ENCODE assay signal across 15 cellular contexts in the genomic region with DNA sequence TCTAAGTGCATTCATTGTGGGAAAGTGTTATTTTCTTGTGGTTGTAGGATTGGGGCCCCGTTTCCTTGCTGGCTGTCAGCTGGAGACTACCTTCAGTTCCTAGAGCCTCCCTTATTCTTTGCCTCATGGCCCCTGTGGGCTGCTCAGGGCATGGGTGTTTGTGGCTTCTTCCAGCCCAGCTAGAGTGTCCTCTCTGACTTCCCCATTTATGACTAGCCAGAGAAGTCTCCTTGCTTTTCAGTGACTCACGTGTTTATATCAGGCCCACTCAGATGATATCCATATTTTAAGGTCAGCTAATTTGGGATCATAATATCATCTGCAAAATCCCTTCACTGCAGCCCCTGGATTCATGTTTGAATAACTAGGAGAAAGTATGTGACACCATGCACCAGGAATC.
DNase-seq lines count a peak whose midpoint lies in the region; ATAC-seq and TF ChIP-seq lines count a peak whose summit lies in the region.
"Had no signal": no experiment of that assay in that cellular context is flagged by ENCODE, and none has a peak within 500 bp of the region (broad histone marks: within the 10 kb centered on the region; RNA-seq: fewer than 3 reads in every experiment).

No MANE protein-coding gene starts in this region.

- no peaks in the 10 kb centered on the region for H3K36me3 ChIP-seq in MG63
- peaks cover 2 to 10% of the 10 kb centered on the region in 2 donors for H3K36me3 ChIP-seq in stomach smooth muscle (ENCODE audit: control insufficient read depth in 2 of 2, insufficient read depth in 2 of 2, low read length in 2 of 2)

- TF ChIP-seq CTCF in brain (conservative IDR thresholded peaks at IDR 0.05): no peak

- peak overlapping the region; percentile 49 for H3K27ac ChIP-seq in stomach smooth muscle (ENCODE audit: low read length)

- peak; percentile 1 for DNase-seq in MG63
- no peak for DNase-seq in left ventricle myocardium superior
- no peak for DNase-seq in activated CD4-positive, alpha-beta T cell treated with anti-CD3 and anti-CD28 coated beads, Interleukin-2, amount 50 U/mL, for 1 hour
- no peak for DNase-seq in cortex of kidney (lab: John Stamatoyannopoulos, UW)
- no peak for DNase-seq in amniotic stem cell (lab: John Stamatoyannopoulos, UW)
- DNase-seq in COR-L47 (lab: John Stamatoyannopoulos, UW): no peak
- DNase-seq: activated CD4-positive, alpha-beta T cell treated with anti-CD3 and anti-CD28 coated beads, Interleukin-2, amount 10 ng/mL, durations not matched to agents 24 days and 14 days; activated effector memory CD4-positive, alpha-beta T cell treated with Interleukin-2 at 50 U/mL for 16 hours; DMS 273 treated with DMSO at 0.1 percent for 48 hours; hippocampal formation; midbrain; NCI-H774 had no signal

- H3K9me3 ChIP-seq in MG63 (no peaks in the 10 kb centered on the region), stomach smooth muscle (ENCODE audit: control insufficient read depth in 2 of 2, low read length in 2 of 2) (no peaks in the 10 kb centered on the region)

- no peaks in the 10 kb centered on the region for H3K27me3 Mint-ChIP-seq in brain
- H3K27me3 Mint-ChIP-seq: dendritic cell treated with granulocyte-macrophage colony-stimulating factor and Interleukin-4, amounts not matched to agents 40 ng/mL and 50 ng/mL, for 4 days had no signal

- no peak overlapping the region for H3K4me3 ChIP-seq in MG63
- no peak overlapping the region for H3K4me3 ChIP-seq in stomach smooth muscle (ENCODE audit: low read length in 2 of 2)

- H3K27me3 ChIP-seq in MG63: no peaks in the 10 kb centered on the region
- H3K27me3 ChIP-seq in stomach smooth muscle (ENCODE audit: control insufficient read depth in 1 of 2, insufficient read depth in 2 of 2, low read length in 2 of 2): no peaks in the 10 kb centered on the region

- H3K9me3 Mint-ChIP-seq in brain: no peaks in the 10 kb centered on the region
- H3K9me3 Mint-ChIP-seq: activated CD4-positive, alpha-beta T cell treated with anti-CD3 and anti-CD28 coated beads, Interleukin-2, amount 10 ng/mL, durations not matched to agents 24 days and 14 days; dendritic cell treated with granulocyte-macrophage colony-stimulating factor and Interleukin-4, amounts not matched to agents 40 ng/mL and 50 ng/mL, for 4 days had no signal

- H3K4me3 Mint-ChIP-seq in brain: no peak overlapping the region
- H3K4me3 Mint-ChIP-seq: activated CD4-positive, alpha-beta T cell treated with anti-CD3 and anti-CD28 coated beads, Interleukin-2, amount 10 ng/mL, durations not matched to agents 24 days and 14 days; dendritic cell treated with granulocyte-macrophage colony-stimulating factor and Interleukin-4, amounts not matched to agents 40 ng/mL and 50 ng/mL, for 4 days had no signal

- peaks cover 16% of the 10 kb centered on the region for H3K4me1 ChIP-seq in stomach smooth muscle (ENCODE audit: control insufficient read depth, insufficient read depth, low read length)

- H3K27ac Mint-ChIP-seq in brain: peak overlapping the region in 4 of 5 experiments; percentile 12 to 97 (median 50)
- H3K27ac Mint-ChIP-seq: activated CD4-positive, alpha-beta T cell treated with anti-CD3 and anti-CD28 coated beads, Interleukin-2, amount 10 ng/mL, durations not matched to agents 24 days and 14 days; dendritic cell treated with granulocyte-macrophage colony-stimulating factor and Interleukin-4, amounts not matched to agents 40 ng/mL and 50 ng/mL, for 4 days had no signal

- peaks cover 38% of the 10 kb centered on the region for H3K4me1 Mint-ChIP-seq in brain
- H3K4me1 Mint-ChIP-seq: activated CD4-positive, alpha-beta T cell treated with anti-CD3 and anti-CD28 coated beads, Interleukin-2, amount 10 ng/mL, durations not matched to agents 24 days and 14 days had no signal

- H3K9ac ChIP-seq in stomach smooth muscle (ENCODE audit: low read length in 2 of 2): peak overlapping the region in 1 of 2 donors; percentile 1

- peak; percentile 71 for ATAC-seq in left ventricle myocardium superior

- peaks cover 56% of the 10 kb centered on the region for H3K36me3 Mint-ChIP-seq in brain

- intact Hi-C loops in left ventricle myocardium superior (cut with micrococcal nuclease): no loop called here
